1 cellular context compared by ENCODE assay signal in the genomic region with DNA sequence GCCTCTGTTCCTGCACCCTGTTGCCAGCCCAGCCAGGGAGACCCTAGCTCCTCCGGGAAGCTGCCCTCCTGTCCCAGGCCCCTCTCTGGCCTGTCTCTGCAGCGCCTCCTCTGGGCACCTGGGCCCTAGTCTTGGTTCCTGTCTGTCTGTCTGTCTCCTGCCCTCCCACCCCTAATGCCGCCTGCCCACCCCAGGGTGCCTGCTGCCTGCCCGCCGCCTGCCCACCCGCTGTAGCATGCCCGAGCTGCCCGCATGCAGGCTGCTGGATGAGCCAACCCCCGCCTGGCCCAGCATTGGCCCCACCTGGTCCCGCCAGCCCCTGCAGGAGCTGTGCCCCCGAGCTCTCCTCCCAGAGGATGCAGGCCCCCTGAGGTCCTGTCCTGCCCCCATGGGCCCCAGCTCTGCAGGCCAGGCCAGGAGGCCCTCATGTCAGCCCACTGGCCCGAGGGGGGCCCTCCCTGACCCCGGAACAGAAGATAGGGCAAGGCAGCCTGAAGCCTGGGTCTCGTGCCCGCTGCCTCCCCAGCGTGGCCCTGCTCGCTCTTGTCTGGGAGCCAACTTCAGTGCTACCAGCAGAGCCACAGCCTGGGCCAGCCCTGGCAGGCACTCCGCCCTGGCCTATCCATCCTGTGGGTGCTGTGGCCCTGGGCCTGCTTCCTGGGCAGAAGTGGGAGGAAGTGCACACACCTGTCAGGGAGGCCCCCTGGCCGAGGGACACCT.
TF ChIP-seq lines count a peak whose summit lies in the region.

No MANE protein-coding gene starts in this region.

TF ChIP-seq in WTC11, 78 proteins besides CTCF, POLR2A, EP300 and RAD21 (continued from another document):
- TF ChIP-seq, protein P1, sequence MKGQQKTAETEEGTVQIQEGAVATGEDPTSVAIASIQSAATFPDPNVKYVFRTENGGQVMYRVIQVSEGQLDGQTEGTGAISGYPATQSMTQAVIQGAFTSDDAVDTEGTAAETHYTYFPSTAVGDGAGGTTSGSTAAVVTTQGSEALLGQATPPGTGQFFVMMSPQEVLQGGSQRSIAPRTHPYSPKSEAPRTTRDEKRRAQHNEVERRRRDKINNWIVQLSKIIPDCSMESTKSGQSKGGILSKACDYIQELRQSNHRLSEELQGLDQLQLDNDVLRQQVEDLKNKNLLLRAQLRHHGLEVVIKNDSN (CRISPR knock-in tag; IDR thresholded peaks at IDR 0.05): no peak
- TF ChIP-seq IRF2 (CRISPR knock-in tag; IDR thresholded peaks at IDR 0.05; ENCODE audit: borderline replicate concordance, low read depth) (no peak), ZNF317 (CRISPR knock-in tag; IDR thresholded peaks at IDR 0.05; ENCODE audit: borderline replicate concordance, low read depth) (no peak), CREB1 (CRISPR knock-in tag; IDR thresholded peaks at IDR 0.05) (no peak), CBFB (CRISPR knock-in tag; IDR thresholded peaks at IDR 0.05; ENCODE audit: low read depth) (no peak), ZBTB21 (CRISPR knock-in tag; IDR thresholded peaks at IDR 0.05; ENCODE audit: borderline replicate concordance) (no peak)
- TF ChIP-seq, protein P2, sequence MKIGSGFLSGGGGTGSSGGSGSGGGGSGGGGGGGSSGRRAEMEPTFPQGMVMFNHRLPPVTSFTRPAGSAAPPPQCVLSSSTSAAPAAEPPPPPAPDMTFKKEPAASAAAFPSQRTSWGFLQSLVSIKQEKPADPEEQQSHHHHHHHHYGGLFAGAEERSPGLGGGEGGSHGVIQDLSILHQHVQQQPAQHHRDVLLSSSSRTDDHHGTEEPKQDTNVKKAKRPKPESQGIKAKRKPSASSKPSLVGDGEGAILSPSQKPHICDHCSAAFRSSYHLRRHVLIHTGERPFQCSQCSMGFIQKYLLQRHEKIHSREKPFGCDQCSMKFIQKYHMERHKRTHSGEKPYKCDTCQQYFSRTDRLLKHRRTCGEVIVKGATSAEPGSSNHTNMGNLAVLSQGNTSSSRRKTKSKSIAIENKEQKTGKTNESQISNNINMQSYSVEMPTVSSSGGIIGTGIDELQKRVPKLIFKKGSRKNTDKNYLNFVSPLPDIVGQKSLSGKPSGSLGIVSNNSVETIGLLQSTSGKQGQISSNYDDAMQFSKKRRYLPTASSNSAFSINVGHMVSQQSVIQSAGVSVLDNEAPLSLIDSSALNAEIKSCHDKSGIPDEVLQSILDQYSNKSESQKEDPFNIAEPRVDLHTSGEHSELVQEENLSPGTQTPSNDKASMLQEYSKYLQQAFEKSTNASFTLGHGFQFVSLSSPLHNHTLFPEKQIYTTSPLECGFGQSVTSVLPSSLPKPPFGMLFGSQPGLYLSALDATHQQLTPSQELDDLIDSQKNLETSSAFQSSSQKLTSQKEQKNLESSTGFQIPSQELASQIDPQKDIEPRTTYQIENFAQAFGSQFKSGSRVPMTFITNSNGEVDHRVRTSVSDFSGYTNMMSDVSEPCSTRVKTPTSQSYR (CRISPR knock-in tag; IDR thresholded peaks at IDR 0.05): no peak
